In the genomic region with DNA sequence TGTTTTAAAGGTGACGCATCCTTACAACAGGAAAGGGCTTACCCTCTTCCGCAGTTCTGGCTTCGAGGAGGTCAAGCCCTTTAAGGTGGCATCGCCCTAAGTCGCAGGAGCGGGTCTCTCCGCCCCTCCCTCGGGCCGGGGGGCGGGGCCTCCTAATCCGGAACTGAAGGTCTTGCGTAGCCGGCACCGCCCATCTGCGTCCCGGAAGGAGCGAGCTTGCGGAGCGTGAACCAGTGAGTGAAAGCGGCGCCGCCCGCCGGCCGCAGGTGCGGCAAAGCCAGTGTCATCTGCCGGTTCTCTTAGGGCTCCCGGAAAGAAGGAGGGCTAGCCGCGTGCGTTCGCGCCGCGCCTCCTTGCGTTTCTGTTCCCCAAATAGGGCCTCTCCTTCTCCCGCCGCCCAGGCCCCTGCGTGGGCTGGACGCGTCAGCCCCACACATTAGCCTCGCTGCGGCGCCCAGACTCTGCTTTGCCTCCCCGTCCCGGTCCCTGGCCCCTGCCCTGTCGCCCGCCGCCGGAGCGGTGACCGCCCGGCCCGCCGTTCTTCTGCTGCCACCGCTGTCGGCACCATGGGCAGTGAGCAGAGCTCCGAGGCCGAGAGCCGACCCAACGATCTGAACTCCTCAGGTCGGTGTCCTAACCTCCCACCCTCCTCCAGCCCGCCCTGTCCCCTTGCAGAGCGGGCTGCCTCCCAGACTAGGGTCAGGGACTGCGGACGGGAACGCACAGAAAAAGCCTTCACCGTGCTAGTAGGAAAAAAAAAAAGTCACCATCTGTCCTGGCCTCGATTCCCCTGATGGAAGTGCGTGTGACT, we compare ENCODE assay signal across 1 cellular context.
TF ChIP-seq lines count a peak whose summit lies in the region.

A gene (plus strand): TSS at position 193 of the 811 bp plus-strand sequence. CDS start 374 bp downstream, at position 567.

TF ChIP-seq in GM23338, 12 proteins besides CTCF, POLR2A, EP300 and RAD21 (continued from another document):
- TF ChIP-seq, protein P1, sequence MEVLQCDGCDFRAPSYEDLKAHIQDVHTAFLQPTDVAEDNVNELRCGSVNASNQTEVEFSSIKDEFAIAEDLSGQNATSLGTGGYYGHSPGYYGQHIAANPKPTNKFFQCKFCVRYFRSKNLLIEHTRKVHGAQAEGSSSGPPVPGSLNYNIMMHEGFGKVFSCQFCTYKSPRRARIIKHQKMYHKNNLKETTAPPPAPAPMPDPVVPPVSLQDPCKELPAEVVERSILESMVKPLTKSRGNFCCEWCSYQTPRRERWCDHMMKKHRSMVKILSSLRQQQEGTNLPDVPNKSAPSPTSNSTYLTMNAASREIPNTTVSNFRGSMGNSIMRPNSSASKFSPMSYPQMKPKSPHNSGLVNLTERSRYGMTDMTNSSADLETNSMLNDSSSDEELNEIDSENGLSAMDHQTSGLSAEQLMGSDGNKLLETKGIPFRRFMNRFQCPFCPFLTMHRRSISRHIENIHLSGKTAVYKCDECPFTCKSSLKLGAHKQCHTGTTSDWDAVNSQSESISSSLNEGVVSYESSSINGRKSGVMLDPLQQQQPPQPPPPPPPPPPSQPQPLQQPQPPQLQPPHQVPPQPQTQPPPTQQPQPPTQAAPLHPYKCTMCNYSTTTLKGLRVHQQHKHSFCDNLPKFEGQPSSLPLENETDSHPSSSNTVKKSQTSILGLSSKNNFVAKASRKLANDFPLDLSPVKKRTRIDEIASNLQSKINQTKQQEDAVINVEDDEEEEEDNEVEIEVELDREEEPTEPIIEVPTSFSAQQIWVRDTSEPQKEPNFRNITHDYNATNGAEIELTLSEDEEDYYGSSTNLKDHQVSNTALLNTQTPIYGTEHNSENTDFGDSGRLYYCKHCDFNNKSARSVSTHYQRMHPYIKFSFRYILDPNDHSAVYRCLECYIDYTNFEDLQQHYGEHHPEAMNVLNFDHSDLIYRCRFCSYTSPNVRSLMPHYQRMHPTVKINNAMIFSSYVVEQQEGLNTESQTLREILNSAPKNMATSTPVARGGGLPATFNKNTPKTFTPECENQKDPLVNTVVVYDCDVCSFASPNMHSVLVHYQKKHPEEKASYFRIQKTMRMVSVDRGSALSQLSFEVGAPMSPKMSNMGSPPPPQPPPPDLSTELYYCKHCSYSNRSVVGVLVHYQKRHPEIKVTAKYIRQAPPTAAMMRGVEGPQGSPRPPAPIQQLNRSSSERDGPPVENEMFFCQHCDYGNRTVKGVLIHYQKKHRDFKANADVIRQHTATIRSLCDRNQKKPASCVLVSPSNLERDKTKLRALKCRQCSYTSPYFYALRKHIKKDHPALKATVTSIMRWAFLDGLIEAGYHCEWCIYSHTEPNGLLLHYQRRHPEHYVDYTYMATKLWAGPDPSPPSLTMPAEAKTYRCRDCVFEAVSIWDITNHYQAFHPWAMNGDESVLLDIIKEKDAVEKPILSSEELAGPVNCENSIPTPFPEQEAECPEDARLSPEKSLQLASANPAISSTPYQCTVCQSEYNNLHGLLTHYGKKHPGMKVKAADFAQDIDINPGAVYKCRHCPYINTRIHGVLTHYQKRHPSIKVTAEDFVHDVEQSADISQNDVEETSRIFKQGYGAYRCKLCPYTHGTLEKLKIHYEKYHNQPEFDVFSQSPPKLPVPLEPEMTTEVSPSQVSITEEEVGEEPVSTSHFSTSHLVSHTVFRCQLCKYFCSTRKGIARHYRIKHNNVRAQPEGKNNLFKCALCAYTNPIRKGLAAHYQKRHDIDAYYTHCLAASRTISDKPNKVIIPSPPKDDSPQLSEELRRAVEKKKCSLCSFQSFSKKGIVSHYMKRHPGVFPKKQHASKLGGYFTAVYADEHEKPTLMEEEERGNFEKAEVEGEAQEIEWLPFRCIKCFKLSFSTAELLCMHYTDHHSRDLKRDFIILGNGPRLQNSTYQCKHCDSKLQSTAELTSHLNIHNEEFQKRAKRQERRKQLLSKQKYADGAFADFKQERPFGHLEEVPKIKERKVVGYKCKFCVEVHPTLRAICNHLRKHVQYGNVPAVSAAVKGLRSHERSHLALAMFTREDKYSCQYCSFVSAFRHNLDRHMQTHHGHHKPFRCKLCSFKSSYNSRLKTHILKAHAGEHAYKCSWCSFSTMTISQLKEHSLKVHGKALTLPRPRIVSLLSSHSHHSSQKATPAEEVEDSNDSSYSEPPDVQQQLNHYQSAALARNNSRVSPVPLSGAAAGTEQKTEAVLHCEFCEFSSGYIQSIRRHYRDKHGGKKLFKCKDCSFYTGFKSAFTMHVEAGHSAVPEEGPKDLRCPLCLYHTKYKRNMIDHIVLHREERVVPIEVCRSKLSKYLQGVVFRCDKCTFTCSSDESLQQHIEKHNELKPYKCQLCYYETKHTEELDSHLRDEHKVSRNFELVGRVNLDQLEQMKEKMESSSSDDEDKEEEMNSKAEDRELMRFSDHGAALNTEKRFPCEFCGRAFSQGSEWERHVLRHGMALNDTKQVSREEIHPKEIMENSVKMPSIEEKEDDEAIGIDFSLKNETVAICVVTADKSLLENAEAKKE (CRISPR knock-in tag; IDR thresholded peaks at IDR 0.05): no peak
- peak; percentile 67 for TF ChIP-seq CREB1 (CRISPR knock-in tag; IDR thresholded peaks at IDR 0.05; ENCODE audit: low read depth)
- TF ChIP-seq POLR2AphosphoS5 (IDR thresholded peaks at IDR 0.05; ENCODE audit: low read depth): peak; percentile 99
